Comparison of ENCODE assay signal across 22 cellular contexts in the genomic region with DNA sequence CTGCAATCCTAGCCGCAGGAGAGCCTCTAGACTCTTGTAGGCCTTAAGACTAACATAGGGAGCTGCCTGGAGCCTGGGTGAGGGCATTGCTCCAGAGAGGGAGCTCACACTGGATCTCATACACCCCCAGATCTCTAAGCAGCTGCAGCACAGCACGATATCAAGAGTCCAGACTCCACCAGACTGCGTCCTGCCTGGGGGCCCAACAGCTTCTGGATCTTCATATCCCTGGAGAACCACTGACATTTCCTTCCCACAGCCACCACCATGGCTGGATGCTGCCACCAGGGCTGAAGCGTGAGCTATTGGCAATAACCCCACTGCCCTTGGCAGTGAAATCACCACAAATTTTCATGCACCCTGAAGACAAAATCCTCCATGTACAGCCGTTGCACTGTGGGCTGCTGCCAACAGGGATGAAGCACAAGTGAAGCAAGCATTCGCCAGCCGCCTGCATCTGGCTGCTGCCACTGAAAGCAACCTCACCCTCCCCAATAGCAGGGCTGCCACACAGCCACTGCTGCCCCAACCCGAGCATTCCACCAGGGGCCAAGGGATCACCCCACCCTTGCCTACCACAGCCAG. TPM values are rescaled to one million over a fixed set of nuclear protein-coding genes. Genes with fewer than 3 reads are reported as not detected.
A peak's percentile ranks its signal among the peaks of the same experiment; 100 is the strongest.
DNase-seq lines count a peak whose midpoint lies in the region; ATAC-seq, FAIRE-seq and TF ChIP-seq lines count a peak whose summit lies in the region.
"Had no signal": no experiment of that assay in that cellular context is flagged by ENCODE, and none has a peak within 500 bp of the region (broad histone marks: within the 10 kb centered on the region; RNA-seq: fewer than 3 reads in every experiment).

No MANE protein-coding gene starts in this region.

- no peaks in the 10 kb centered on the region for H3K4me1 Mint-ChIP-seq in activated CD8-positive, alpha-beta T cell treated with anti-CD3 and anti-CD28 coated beads, Interleukin-2, amount 10 ng/mL, durations not matched to agents 7 days and 5 days (ENCODE audit: low read depth)
- H3K4me1 Mint-ChIP-seq in activated CD8-positive, alpha-beta T cell treated with anti-CD3 and anti-CD28 coated beads for 36 hours (ENCODE audit: low read depth), result no peaks in the 10 kb centered on the region
- H3K4me1 Mint-ChIP-seq: CD4-positive, alpha-beta memory T cell had no signal

- peaks cover 24% of the 10 kb centered on the region for H3K27me3 Mint-ChIP-seq in activated CD8-positive, alpha-beta T cell treated with anti-CD3 and anti-CD28 coated beads, Interleukin-2, amount 10 ng/mL, durations not matched to agents 7 days and 5 days (ENCODE audit: low read depth)
- H3K27me3 Mint-ChIP-seq in activated CD8-positive, alpha-beta T cell treated with anti-CD3 and anti-CD28 coated beads for 36 hours, result peaks cover 12% of the 10 kb centered on the region

- peak; percentile 13 for DNase-seq in activated CD8-positive, alpha-beta T cell treated with anti-CD3 and anti-CD28 coated beads, Interleukin-2, amount 10 ng/mL, durations not matched to agents 7 days and 5 days
- DNase-seq in activated CD8-positive, alpha-beta T cell treated with anti-CD3 and anti-CD28 coated beads for 36 hours, result no peak
- DNase-seq in HTR-8/SVneo (ENCODE audit: insufficient read length, low spot score), result no peak
- DNase-seq in islet precursor cell, result peak; percentile 43
- DNase-seq in urothelium cell line (ENCODE audit: low spot score), result peak; percentile 2
- no peak for DNase-seq in NCI-H128 (lab: John Stamatoyannopoulos, UW; ENCODE audit: unreplicated experiment)
- DNase-seq: C1 segment of cervical spinal cord; CD4-positive, alpha-beta memory T cell; GOT3; HCEC 1CT; NCI-H1092 treated with DMSO at 0.1 percent for 48 hours; NCI-H1436 treated with DMSO at 0.1 percent for 48 hours; NCI-H187 treated with DMSO at 0.1 percent for 48 hours; NCI-H2171 treated with DMSO at 0.1 percent for 48 hours; NCI-H524 treated with DMSO at 0.1 percent for 48 hours; NCI-H774; SIG-M5 had no signal

- H3K4me3 Mint-ChIP-seq in activated CD8-positive, alpha-beta T cell treated with anti-CD3 and anti-CD28 coated beads, Interleukin-2, amount 10 ng/mL, durations not matched to agents 7 days and 5 days, result no peak overlapping the region
- no peak overlapping the region for H3K4me3 Mint-ChIP-seq in activated CD8-positive, alpha-beta T cell treated with anti-CD3 and anti-CD28 coated beads for 36 hours
- H3K4me3 Mint-ChIP-seq: CD4-positive, alpha-beta memory T cell had no signal

- peaks cover 2% of the 10 kb centered on the region for H3K36me3 Mint-ChIP-seq in activated CD8-positive, alpha-beta T cell treated with anti-CD3 and anti-CD28 coated beads, Interleukin-2, amount 10 ng/mL, durations not matched to agents 7 days and 5 days (ENCODE audit: low read depth)
- H3K36me3 Mint-ChIP-seq in activated CD8-positive, alpha-beta T cell treated with anti-CD3 and anti-CD28 coated beads for 36 hours (ENCODE audit: low read depth), result no peaks in the 10 kb centered on the region
- H3K36me3 Mint-ChIP-seq: CD4-positive, alpha-beta memory T cell had no signal

- no peaks in the 10 kb centered on the region for H3K9me3 Mint-ChIP-seq in activated CD8-positive, alpha-beta T cell treated with anti-CD3 and anti-CD28 coated beads, Interleukin-2, amount 10 ng/mL, durations not matched to agents 7 days and 5 days (ENCODE audit: insufficient read depth)
- H3K9me3 Mint-ChIP-seq in activated CD8-positive, alpha-beta T cell treated with anti-CD3 and anti-CD28 coated beads for 36 hours, result peaks cover 11% of the 10 kb centered on the region

- FAIRE-seq in HTR-8/SVneo (lab: Jason Lieb, UNC) (peak; percentile 67), urothelium cell line (lab: Jason Lieb, UNC) (no peak)
- FAIRE-seq: A204.1, G401.6, RCC 7860 had no signal

- CTCF ChIA-PET in activated CD8-positive, alpha-beta T cell treated with anti-CD3 and anti-CD28 coated beads, Interleukin-2, amount 10 ng/mL, durations not matched to agents 7 days and 5 days (lab: Charles Lee), result no interaction called here
- CTCF ChIA-PET in activated CD8-positive, alpha-beta T cell treated with anti-CD3 and anti-CD28 coated beads for 36 hours (lab: Charles Lee), result no interaction called here

- no peak for ATAC-seq in activated CD8-positive, alpha-beta T cell treated with anti-CD3 and anti-CD28 coated beads, Interleukin-2, amount 10 ng/mL, durations not matched to agents 7 days and 5 days
- no peak for ATAC-seq in activated CD8-positive, alpha-beta T cell treated with anti-CD3 and anti-CD28 coated beads for 36 hours
- no peak for ATAC-seq in activated CD4-positive, CD25-positive, alpha-beta regulatory T cell treated with anti-CD3 and anti-CD28 coated beads, Interleukin-2, amount 50 U/mL, for 24 hours
- no peak for ATAC-seq in HG03460 (IDR thresholded peaks at IDR 0.05; ENCODE audit: unreplicated experiment)

- no peak for TF ChIP-seq CTCF in activated CD8-positive, alpha-beta T cell treated with anti-CD3 and anti-CD28 coated beads for 36 hours (IDR thresholded peaks at IDR 0.05)

- POLR2A ChIA-PET in activated CD8-positive, alpha-beta T cell treated with anti-CD3 and anti-CD28 coated beads, Interleukin-2, amount 10 ng/mL, durations not matched to agents 7 days and 5 days (lab: Charles Lee), result no interaction called here
- POLR2A ChIA-PET in activated CD8-positive, alpha-beta T cell treated with anti-CD3 and anti-CD28 coated beads for 36 hours (lab: Charles Lee), result no interaction called here

- H3K27ac Mint-ChIP-seq in activated CD8-positive, alpha-beta T cell treated with anti-CD3 and anti-CD28 coated beads, Interleukin-2, amount 10 ng/mL, durations not matched to agents 7 days and 5 days, result no peak overlapping the region
- H3K27ac Mint-ChIP-seq in activated CD8-positive, alpha-beta T cell treated with anti-CD3 and anti-CD28 coated beads for 36 hours, result no peak overlapping the region
- H3K27ac Mint-ChIP-seq: CD4-positive, alpha-beta memory T cell had no signal

- intact Hi-C loops in activated CD8-positive, alpha-beta T cell treated with anti-CD3 and anti-CD28 coated beads for 36 hours (cut with micrococcal nuclease), result no loop called here

RNA-seq across cellular contexts. Expression of a gene that starts 28.2 kb away (rescaled TPM):
- 1 to 10 TPM; 6.8 to 7.0 TPM for total RNA-seq in activated CD8-positive, alpha-beta T cell treated with anti-CD3 and anti-CD28 coated beads, Interleukin-2, amount 10 ng/mL, durations not matched to agents 7 days and 5 days
- 1 to 10 TPM; 4.2 to 4.3 TPM for total RNA-seq in activated CD8-positive, alpha-beta T cell treated with anti-CD3 and anti-CD28 coated beads for 36 hours

Comparison
In these comparisons a context has a peak if more than half of its experiments do, and no peak if none do; other contexts are left out.
1. DNase-seq: peak in activated CD8-positive, alpha-beta T cell treated with anti-CD3 and anti-CD28 coated beads, Interleukin-2, amount 10 ng/mL, durations not matched to agents 7 days and 5 days (single experiment), islet precursor cell (single experiment) and urothelium cell line (single experiment); none in activated CD8-positive, alpha-beta T cell treated with anti-CD3 and anti-CD28 coated beads for 36 hours (single experiment), HTR-8/SVneo (single experiment) and NCI-H128 (single experiment).